ENCODE assay signal across 1 cellular context in the genomic region with DNA sequence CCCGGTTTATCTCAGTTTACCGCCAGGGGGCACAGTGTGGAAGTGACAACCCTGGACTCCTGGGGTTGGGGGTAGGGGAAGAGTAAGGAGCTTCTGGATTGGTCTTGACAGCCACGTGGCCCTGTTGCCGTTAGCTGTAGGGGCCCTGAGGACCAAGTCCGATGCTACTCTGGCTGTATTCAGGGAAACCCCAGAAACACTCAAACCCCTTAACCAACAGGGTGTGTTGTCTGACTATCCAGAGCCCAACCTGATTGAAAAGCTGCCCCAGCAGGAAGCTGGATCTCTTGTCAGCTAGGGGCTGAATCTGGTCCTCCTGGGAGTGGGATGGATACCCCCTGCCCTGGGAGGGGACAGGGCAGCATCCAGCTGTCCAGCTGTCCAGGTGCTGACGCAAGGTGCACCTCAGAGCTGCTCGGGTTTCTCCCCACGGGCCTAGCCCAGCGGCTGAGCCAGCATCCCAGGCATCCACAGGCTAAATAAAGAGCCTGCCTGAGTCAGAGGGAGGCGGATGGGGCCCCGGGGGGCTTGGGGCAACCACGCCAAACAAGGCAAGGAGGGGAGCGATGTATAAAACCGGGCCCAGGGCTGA.
TF ChIP-seq lines count a peak whose summit lies in the region.

No MANE protein-coding gene starts in this region.

TF ChIP-seq in H1, 55 proteins besides CTCF, POLR2A, EP300 and RAD21:
- TF ChIP-seq, protein P1, sequence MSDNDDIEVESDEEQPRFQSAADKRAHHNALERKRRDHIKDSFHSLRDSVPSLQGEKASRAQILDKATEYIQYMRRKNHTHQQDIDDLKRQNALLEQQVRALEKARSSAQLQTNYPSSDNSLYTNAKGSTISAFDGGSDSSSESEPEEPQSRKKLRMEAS (IDR thresholded peaks at IDR 0.05) = peak; percentile 91
- peak; percentile 87 to 94; a peak in 3 of 4 replicates for TF ChIP-seq SIN3A (conservative IDR thresholded peaks at IDR 0.05 in 1 of 2, IDR thresholded peaks at IDR 0.05 in 1 of 2; ENCODE audit: low read depth in 1 of 2, low read length in 2 of 2)
- no peak for TF ChIP-seq MAFK (IDR thresholded peaks at IDR 0.05; ENCODE audit: low read depth, low read length)
- TF ChIP-seq CTBP2 (IDR thresholded peaks at IDR 0.05; ENCODE audit: borderline replicate concordance, insufficient read depth, insufficient read length, low read length) = no peak
- no peak for TF ChIP-seq TEAD4 (IDR thresholded peaks at IDR 0.05; ENCODE audit: low read depth, low read length)
- no peak for TF ChIP-seq SP4 (IDR thresholded peaks at IDR 0.05; ENCODE audit: low read length)
- TF ChIP-seq RBBP5 (IDR thresholded peaks at IDR 0.05; ENCODE audit: borderline replicate concordance, low read depth, low read length) = no peak
- TF ChIP-seq CBX5 (IDR thresholded peaks at IDR 0.05; ENCODE audit: low read depth, low read length) = no peak
- TF ChIP-seq USF2 (IDR thresholded peaks at IDR 0.05; ENCODE audit: low read length) = peak; percentile 85
- TF ChIP-seq NRF1 (IDR thresholded peaks at IDR 0.05; ENCODE audit: low read depth, low read length) = no peak
- no peak for TF ChIP-seq RNF2 (IDR thresholded peaks at IDR 0.05; ENCODE audit: borderline replicate concordance, low read depth, low read length, missing control alignments, poor library complexity, severe bottlenecking)
- TF ChIP-seq, protein P2, sequence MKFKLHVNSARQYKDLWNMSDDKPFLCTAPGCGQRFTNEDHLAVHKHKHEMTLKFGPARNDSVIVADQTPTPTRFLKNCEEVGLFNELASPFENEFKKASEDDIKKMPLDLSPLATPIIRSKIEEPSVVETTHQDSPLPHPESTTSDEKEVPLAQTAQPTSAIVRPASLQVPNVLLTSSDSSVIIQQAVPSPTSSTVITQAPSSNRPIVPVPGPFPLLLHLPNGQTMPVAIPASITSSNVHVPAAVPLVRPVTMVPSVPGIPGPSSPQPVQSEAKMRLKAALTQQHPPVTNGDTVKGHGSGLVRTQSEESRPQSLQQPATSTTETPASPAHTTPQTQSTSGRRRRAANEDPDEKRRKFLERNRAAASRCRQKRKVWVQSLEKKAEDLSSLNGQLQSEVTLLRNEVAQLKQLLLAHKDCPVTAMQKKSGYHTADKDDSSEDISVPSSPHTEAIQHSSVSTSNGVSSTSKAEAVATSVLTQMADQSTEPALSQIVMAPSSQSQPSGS (IDR thresholded peaks at IDR 0.05; ENCODE audit: low read length) = no peak
- TF ChIP-seq POU5F1 (IDR thresholded peaks at IDR 0.05; ENCODE audit: low read depth, low read length) = no peak
- no peak for TF ChIP-seq FOSL1 (IDR thresholded peaks at IDR 0.05; ENCODE audit: insufficient read depth, low read depth, low read length)
- TF ChIP-seq KDM1A (IDR thresholded peaks at IDR 0.05; ENCODE audit: borderline replicate concordance, low read length) = no peak
- no peak for TF ChIP-seq GABPA (IDR thresholded peaks at IDR 0.05; ENCODE audit: borderline replicate concordance, insufficient read depth, low read length)
- TF ChIP-seq, protein P3, sequence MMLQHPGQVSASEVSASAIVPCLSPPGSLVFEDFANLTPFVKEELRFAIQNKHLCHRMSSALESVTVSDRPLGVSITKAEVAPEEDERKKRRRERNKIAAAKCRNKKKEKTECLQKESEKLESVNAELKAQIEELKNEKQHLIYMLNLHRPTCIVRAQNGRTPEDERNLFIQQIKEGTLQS (IDR thresholded peaks at IDR 0.05; ENCODE audit: insufficient read depth, low read depth, low read length) = 0 out of 2 replicates have a peak, but pooled peaks have one; percentile 54
- no peak for TF ChIP-seq SIX5 (IDR thresholded peaks at IDR 0.05; ENCODE audit: low read depth, low read length)
- no peak for TF ChIP-seq SIRT6 (IDR thresholded peaks at IDR 0.05; ENCODE audit: low read length)
- TF ChIP-seq ASH2L (IDR thresholded peaks at IDR 0.05; ENCODE audit: low read length) = no peak
- no peak for TF ChIP-seq GTF2F1 (IDR thresholded peaks at IDR 0.05; ENCODE audit: borderline replicate concordance, low read depth, low read length)
- TF ChIP-seq, protein P4, sequence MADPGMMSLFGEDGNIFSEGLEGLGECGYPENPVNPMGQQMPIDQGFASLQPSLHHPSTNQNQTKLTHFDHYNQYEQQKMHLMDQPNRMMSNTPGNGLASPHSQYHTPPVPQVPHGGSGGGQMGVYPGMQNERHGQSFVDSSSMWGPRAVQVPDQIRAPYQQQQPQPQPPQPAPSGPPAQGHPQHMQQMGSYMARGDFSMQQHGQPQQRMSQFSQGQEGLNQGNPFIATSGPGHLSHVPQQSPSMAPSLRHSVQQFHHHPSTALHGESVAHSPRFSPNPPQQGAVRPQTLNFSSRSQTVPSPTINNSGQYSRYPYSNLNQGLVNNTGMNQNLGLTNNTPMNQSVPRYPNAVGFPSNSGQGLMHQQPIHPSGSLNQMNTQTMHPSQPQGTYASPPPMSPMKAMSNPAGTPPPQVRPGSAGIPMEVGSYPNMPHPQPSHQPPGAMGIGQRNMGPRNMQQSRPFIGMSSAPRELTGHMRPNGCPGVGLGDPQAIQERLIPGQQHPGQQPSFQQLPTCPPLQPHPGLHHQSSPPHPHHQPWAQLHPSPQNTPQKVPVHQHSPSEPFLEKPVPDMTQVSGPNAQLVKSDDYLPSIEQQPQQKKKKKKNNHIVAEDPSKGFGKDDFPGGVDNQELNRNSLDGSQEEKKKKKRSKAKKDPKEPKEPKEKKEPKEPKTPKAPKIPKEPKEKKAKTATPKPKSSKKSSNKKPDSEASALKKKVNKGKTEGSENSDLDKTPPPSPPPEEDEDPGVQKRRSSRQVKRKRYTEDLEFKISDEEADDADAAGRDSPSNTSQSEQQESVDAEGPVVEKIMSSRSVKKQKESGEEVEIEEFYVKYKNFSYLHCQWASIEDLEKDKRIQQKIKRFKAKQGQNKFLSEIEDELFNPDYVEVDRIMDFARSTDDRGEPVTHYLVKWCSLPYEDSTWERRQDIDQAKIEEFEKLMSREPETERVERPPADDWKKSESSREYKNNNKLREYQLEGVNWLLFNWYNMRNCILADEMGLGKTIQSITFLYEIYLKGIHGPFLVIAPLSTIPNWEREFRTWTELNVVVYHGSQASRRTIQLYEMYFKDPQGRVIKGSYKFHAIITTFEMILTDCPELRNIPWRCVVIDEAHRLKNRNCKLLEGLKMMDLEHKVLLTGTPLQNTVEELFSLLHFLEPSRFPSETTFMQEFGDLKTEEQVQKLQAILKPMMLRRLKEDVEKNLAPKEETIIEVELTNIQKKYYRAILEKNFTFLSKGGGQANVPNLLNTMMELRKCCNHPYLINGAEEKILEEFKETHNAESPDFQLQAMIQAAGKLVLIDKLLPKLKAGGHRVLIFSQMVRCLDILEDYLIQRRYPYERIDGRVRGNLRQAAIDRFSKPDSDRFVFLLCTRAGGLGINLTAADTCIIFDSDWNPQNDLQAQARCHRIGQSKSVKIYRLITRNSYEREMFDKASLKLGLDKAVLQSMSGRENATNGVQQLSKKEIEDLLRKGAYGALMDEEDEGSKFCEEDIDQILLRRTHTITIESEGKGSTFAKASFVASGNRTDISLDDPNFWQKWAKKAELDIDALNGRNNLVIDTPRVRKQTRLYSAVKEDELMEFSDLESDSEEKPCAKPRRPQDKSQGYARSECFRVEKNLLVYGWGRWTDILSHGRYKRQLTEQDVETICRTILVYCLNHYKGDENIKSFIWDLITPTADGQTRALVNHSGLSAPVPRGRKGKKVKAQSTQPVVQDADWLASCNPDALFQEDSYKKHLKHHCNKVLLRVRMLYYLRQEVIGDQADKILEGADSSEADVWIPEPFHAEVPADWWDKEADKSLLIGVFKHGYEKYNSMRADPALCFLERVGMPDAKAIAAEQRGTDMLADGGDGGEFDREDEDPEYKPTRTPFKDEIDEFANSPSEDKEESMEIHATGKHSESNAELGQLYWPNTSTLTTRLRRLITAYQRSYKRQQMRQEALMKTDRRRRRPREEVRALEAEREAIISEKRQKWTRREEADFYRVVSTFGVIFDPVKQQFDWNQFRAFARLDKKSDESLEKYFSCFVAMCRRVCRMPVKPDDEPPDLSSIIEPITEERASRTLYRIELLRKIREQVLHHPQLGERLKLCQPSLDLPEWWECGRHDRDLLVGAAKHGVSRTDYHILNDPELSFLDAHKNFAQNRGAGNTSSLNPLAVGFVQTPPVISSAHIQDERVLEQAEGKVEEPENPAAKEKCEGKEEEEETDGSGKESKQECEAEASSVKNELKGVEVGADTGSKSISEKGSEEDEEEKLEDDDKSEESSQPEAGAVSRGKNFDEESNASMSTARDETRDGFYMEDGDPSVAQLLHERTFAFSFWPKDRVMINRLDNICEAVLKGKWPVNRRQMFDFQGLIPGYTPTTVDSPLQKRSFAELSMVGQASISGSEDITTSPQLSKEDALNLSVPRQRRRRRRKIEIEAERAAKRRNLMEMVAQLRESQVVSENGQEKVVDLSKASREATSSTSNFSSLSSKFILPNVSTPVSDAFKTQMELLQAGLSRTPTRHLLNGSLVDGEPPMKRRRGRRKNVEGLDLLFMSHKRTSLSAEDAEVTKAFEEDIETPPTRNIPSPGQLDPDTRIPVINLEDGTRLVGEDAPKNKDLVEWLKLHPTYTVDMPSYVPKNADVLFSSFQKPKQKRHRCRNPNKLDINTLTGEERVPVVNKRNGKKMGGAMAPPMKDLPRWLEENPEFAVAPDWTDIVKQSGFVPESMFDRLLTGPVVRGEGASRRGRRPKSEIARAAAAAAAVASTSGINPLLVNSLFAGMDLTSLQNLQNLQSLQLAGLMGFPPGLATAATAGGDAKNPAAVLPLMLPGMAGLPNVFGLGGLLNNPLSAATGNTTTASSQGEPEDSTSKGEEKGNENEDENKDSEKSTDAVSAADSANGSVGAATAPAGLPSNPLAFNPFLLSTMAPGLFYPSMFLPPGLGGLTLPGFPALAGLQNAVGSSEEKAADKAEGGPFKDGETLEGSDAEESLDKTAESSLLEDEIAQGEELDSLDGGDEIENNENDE (IDR thresholded peaks at IDR 0.05; ENCODE audit: insufficient replicate concordance, low read length) = no peak
- TF ChIP-seq SUZ12 (IDR thresholded peaks at IDR 0.05; ENCODE audit: low read length) = no peak
- TF ChIP-seq EZH2 (IDR thresholded peaks at IDR 0.05; ENCODE audit: low read depth, low read length, severe bottlenecking) = no peak
- no peak for TF ChIP-seq BACH1 (IDR thresholded peaks at IDR 0.05; ENCODE audit: low read length)
- no peak for TF ChIP-seq EGR1 (IDR thresholded peaks at IDR 0.05; ENCODE audit: borderline replicate concordance, low read depth, low read length)
- TF ChIP-seq HDAC6 (IDR thresholded peaks at IDR 0.05; ENCODE audit: low read depth, low read length) = no peak
- TF ChIP-seq SAP30 (IDR thresholded peaks at IDR 0.05; ENCODE audit: insufficient read depth, insufficient replicate concordance, low read length) = peak; percentile 39
